12 cellular contexts compared by ENCODE assay signal in genomic region chr16:17345043-17345442, GRCh38.
DNase-seq lines count a peak whose midpoint lies in the region; ATAC-seq and TF ChIP-seq lines count a peak whose summit lies in the region.
"Had no signal": no experiment of that assay in that cellular context is flagged by ENCODE, and none has a peak within 500 bp of the region (broad histone marks: within the 10 kb centered on the region; RNA-seq: fewer than 3 reads in every experiment).

No MANE protein-coding gene starts in this region.

- H3K9me3 Mint-ChIP-seq in activated naive CD8-positive, alpha-beta T cell treated with anti-CD3 and anti-CD28 coated beads for 36 hours = no peaks in the 10 kb centered on the region

- H3K27me3 Mint-ChIP-seq in activated naive CD8-positive, alpha-beta T cell treated with anti-CD3 and anti-CD28 coated beads for 36 hours = no peaks in the 10 kb centered on the region

- ATAC-seq in Right ventricle myocardium inferior = peak; percentile 61
- peak; percentile 51 for ATAC-seq in lung (ENCODE audit: insufficient read depth, low FRiP score)
- no peak for ATAC-seq in HG03097 (IDR thresholded peaks at IDR 0.05; ENCODE audit: low FRiP score, unreplicated experiment)
- ATAC-seq: foreskin keratinocyte had no signal

- H3K4me1 ChIP-seq in lung (ENCODE audit: control insufficient read depth in 2 of 2, insufficient read depth in 2 of 2, low read length in 2 of 2) = peaks cover 10 to 15% of the 10 kb centered on the region in 2 donors
- peaks cover 0 to 3% of the 10 kb centered on the region in 2 donors for H3K4me1 ChIP-seq in uterus

- intact Hi-C loops in Right ventricle myocardium inferior (cut with DNase I) (loop anchor here (5.0 kb wide), 2 partner anchors 37 to 478 kb away; no protein-coding TSS in a partner anchor), cardiac septum (cut with DNase I) (no loop called here), uterus (cut with DNase I; ENCODE audit: low total_unique reads) (no loop called here)

- H3K36me3 ChIP-seq in lung (ENCODE audit: control insufficient read depth in 2 of 2, insufficient read depth in 2 of 2, low read length in 2 of 2) (no peaks in the 10 kb centered on the region), uterus (no peaks in the 10 kb centered on the region)

- TF ChIP-seq CTCF in lung (IDR thresholded peaks at IDR 0.05; ENCODE audit: control extremely low read depth, extremely low read depth) (no peak), uterus (IDR thresholded peaks at IDR 0.05) (no peak)

- H3K27ac Mint-ChIP-seq in activated naive CD8-positive, alpha-beta T cell treated with anti-CD3 and anti-CD28 coated beads for 36 hours = peak overlapping the region; percentile 56

- H3K36me3 Mint-ChIP-seq in activated naive CD8-positive, alpha-beta T cell treated with anti-CD3 and anti-CD28 coated beads for 36 hours = peaks cover 8% of the 10 kb centered on the region

- H3K9me3 ChIP-seq in lung (ENCODE audit: control insufficient read depth in 2 of 2, insufficient read depth in 1 of 2, low read length in 1 of 2) (no peaks in the 10 kb centered on the region), uterus (no peaks in the 10 kb centered on the region)

- no peak overlapping the region for H3K4me3 Mint-ChIP-seq in activated naive CD8-positive, alpha-beta T cell treated with anti-CD3 and anti-CD28 coated beads for 36 hours

- 2 to 7% methylated on average over 5 of the region's 5 CpGs for WGBS in lung, 2 donors

- H3K4me3 ChIP-seq in lung (no peak overlapping the region), uterus (no peak overlapping the region)

- no peak for DNase-seq in Right ventricle myocardium inferior (ENCODE audit: missing footprints)
- no peak for DNase-seq in cardiac septum (ENCODE audit: low spot score)
- DNase-seq in activated naive CD8-positive, alpha-beta T cell treated with anti-CD3 and anti-CD28 coated beads for 36 hours = no peak
- peak; percentile 50 for DNase-seq in lung (ENCODE audit: low spot score)
- DNase-seq in uterus = peak; percentile 72 to 82
- no peak for DNase-seq in caudate nucleus (lab: John Stamatoyannopoulos, UW)
- no peak for DNase-seq in NCI-H2196 treated with DMSO at 0.1 percent for 48 hours (lab: John Stamatoyannopoulos, UW; ENCODE audit: unreplicated experiment)
- DNase-seq: mammary epithelial cell, NCI-H1048 had no signal

- peaks cover 80% of the 10 kb centered on the region for H3K4me1 Mint-ChIP-seq in activated naive CD8-positive, alpha-beta T cell treated with anti-CD3 and anti-CD28 coated beads for 36 hours

- H3K27ac ChIP-seq in lung (ENCODE audit: low read depth in 1 of 2, low read length in 1 of 2) (peak overlapping the region in 1 of 2 donors; percentile 39), uterus (peak overlapping the region in 1 of 2 donors; percentile 38), caudate nucleus (ENCODE audit: low read depth, low read length) (no peak overlapping the region)
- H3K27ac ChIP-seq: foreskin keratinocyte, VCaP had no signal

- TF ChIP-seq POLR2A in uterus (IDR thresholded peaks at IDR 0.05) = no peak

- H3K27me3 ChIP-seq in lung (ENCODE audit: control insufficient read depth, insufficient read depth) (no peaks in the 10 kb centered on the region), uterus (no peaks in the 10 kb centered on the region)
- H3K27me3 ChIP-seq: foreskin keratinocyte had no signal

Comparison
In these comparisons a context has a peak if more than half of its experiments do, and no peak if none do; other contexts are left out.
1. DNase-seq: peak in lung (single experiment) and uterus (2 of 2); none in Right ventricle myocardium inferior (single experiment), cardiac septum (single experiment), activated naive CD8-positive, alpha-beta T cell treated with anti-CD3 and anti-CD28 coated beads for 36 hours (single experiment), caudate nucleus (0 of 61) and NCI-H2196 treated with DMSO at 0.1 percent for 48 hours (single experiment).